9 cellular contexts compared by ENCODE assay signal in genomic region chr7:123070702-123071286, GRCh38.
A peak's percentile ranks its signal among the peaks of the same experiment; 100 is the strongest.
DNase-seq lines count a peak whose midpoint lies in the region; ATAC-seq and TF ChIP-seq lines count a peak whose summit lies in the region.
"Had no signal": no experiment of that assay in that cellular context is flagged by ENCODE, and none has a peak within 500 bp of the region (broad histone marks: within the 10 kb centered on the region; RNA-seq: fewer than 3 reads in every experiment).

No MANE protein-coding gene starts in this region.

- no peak overlapping the region for H3K27ac ChIP-seq in C4-2B
- H3K27ac ChIP-seq in caudate nucleus (ENCODE audit: low read depth, low read length): no peak overlapping the region

- DNase-seq in GM20000 (ENCODE audit: low spot score) (peak; percentile 25), NCI-H82 treated with DMSO at 0.1 percent for 48 hours (lab: John Stamatoyannopoulos, UW; ENCODE audit: unreplicated experiment) (peak; percentile 2), epithelial cell of proximal tubule (ENCODE audit: low read depth) (no peak), mesothelial cell of epicardium (ENCODE audit: low spot score in 2 of 2, unreplicated experiment in 2 of 2) (no peak), caudate nucleus (lab: John Stamatoyannopoulos, UW) (no peak)
- DNase-seq in activated effector memory CD4-positive, alpha-beta T cell treated with Interleukin-2 at 50 U/mL for 16 hours: no peak

- no peak overlapping the region for H3K4me3 ChIP-seq in epithelial cell of proximal tubule (ENCODE audit: low read depth, low read length)

- no peak overlapping the region for H3K27ac Mint-ChIP-seq in mesothelial cell of epicardium
- H3K27ac Mint-ChIP-seq: dendritic cell treated with granulocyte-macrophage colony-stimulating factor and Interleukin-4, amounts not matched to agents 40 ng/mL and 50 ng/mL, for 4 days had no signal

- no peak overlapping the region for H3K4me3 Mint-ChIP-seq in mesothelial cell of epicardium
- H3K4me3 Mint-ChIP-seq: dendritic cell treated with granulocyte-macrophage colony-stimulating factor and Interleukin-4, amounts not matched to agents 40 ng/mL and 50 ng/mL, for 4 days had no signal

- no peak for ATAC-seq in HG03097 (IDR thresholded peaks at IDR 0.05; ENCODE audit: low FRiP score, unreplicated experiment)

- H3K27me3 Mint-ChIP-seq in mesothelial cell of epicardium (ENCODE audit: low read depth): peaks cover 7% of the 10 kb centered on the region
- H3K27me3 Mint-ChIP-seq: dendritic cell treated with granulocyte-macrophage colony-stimulating factor and Interleukin-4, amounts not matched to agents 40 ng/mL and 50 ng/mL, for 4 days had no signal

- peak; percentile 97 for TF ChIP-seq CTCF in C4-2B (conservative IDR thresholded peaks at IDR 0.05)
- peak; percentile 47 for TF ChIP-seq CTCF in GM20000 (IDR thresholded peaks at IDR 0.05; ENCODE audit: extremely low read depth, missing control alignments)
- TF ChIP-seq CTCF in epithelial cell of proximal tubule (conservative IDR thresholded peaks at IDR 0.05; ENCODE audit: low read depth, low read length): peak; percentile 52
- TF ChIP-seq CTCF in mesothelial cell of epicardium (IDR thresholded peaks at IDR 0.05; ENCODE audit: unreplicated experiment): no peak

- peaks cover 6% of the 10 kb centered on the region for H3K9me3 Mint-ChIP-seq in mesothelial cell of epicardium

- peaks cover 9% of the 10 kb centered on the region for H3K4me1 Mint-ChIP-seq in mesothelial cell of epicardium

- no peaks in the 10 kb centered on the region for H3K36me3 Mint-ChIP-seq in mesothelial cell of epicardium

Comparison
In these comparisons a context has a peak if more than half of its experiments do, and no peak if none do; other contexts are left out.
1. DNase-seq: peak in GM20000 (single experiment) and NCI-H82 treated with DMSO at 0.1 percent for 48 hours (single experiment); none in epithelial cell of proximal tubule (single experiment), activated effector memory CD4-positive, alpha-beta T cell treated with Interleukin-2 at 50 U/mL for 16 hours (single experiment), mesothelial cell of epicardium (0 of 2) and caudate nucleus (0 of 61).